In genomic region chr18:78482378-78482777, GRCh38 we compare ENCODE assay signal across 22 cellular contexts.
"Had no signal": no experiment of that assay in that cellular context is flagged by ENCODE, and none has a peak within 500 bp of the region (broad histone marks: within the 10 kb centered on the region; RNA-seq: fewer than 3 reads in every experiment).

No MANE protein-coding gene starts in this region.

- DNase-seq: colonic mucosa; cortex of kidney; dermis blood vessel endothelial cell; dorsolateral prefrontal cortex; effector CD4-positive, alpha-beta T cell; effector CD8-positive, alpha-beta T cell; effector memory CD4-positive, alpha-beta T cell; effector memory CD8-positive, alpha-beta T cell; endodermal cell; erythroblast; esophagus squamous epithelium; foreskin fibroblast; foreskin keratinocyte; foreskin melanocyte; gastrocnemius medialis; glutamatergic neuron; heart left ventricle; heart right ventricle had no signal

- H3K4me3 ChIP-seq: colonic mucosa, coronary artery, dorsolateral prefrontal cortex, esophagus squamous epithelium, gastrocnemius medialis, gastroesophageal sphincter, heart left ventricle, heart right ventricle had no signal

- H3K9me3 ChIP-seq: colonic mucosa, esophagus squamous epithelium, gastrocnemius medialis, gastroesophageal sphincter, heart left ventricle, heart right ventricle had no signal

- H3K27me3 ChIP-seq: colonic mucosa, foreskin keratinocyte, gastrocnemius medialis had no signal

- H3K36me3 ChIP-seq: colonic mucosa, esophagus squamous epithelium, gastrocnemius medialis, gastroesophageal sphincter, heart left ventricle, heart right ventricle had no signal

- ATAC-seq: effector memory CD8-positive, alpha-beta T cell; esophagus mucosa; foreskin keratinocyte; gastrocnemius medialis; gastroesophageal sphincter; heart left ventricle; heart right ventricle had no signal

- H3K27ac ChIP-seq: colonic mucosa, coronary artery, dorsolateral prefrontal cortex, epithelial cell of prostate, esophagus squamous epithelium, foreskin keratinocyte, gastrocnemius medialis, gastroesophageal sphincter, heart left ventricle, heart right ventricle had no signal

- H3K4me1 ChIP-seq: colonic mucosa, esophagus squamous epithelium, foreskin keratinocyte, gastrocnemius medialis, gastroesophageal sphincter, heart left ventricle, heart right ventricle had no signal
